Comparison of ENCODE assay signal across 12 cellular contexts in genomic region chr15:58473720-58474119, GRCh38. TPM values are rescaled to one million over a fixed set of nuclear protein-coding genes. Genes with fewer than 3 reads are reported as not detected.
DNase-seq lines count a peak whose midpoint lies in the region; ATAC-seq, FAIRE-seq and TF ChIP-seq lines count a peak whose summit lies in the region.
"Had no signal": no experiment of that assay in that cellular context is flagged by ENCODE, and none has a peak within 500 bp of the region (broad histone marks: within the 10 kb centered on the region; RNA-seq: fewer than 3 reads in every experiment).

No MANE protein-coding gene starts in this region.

- H3K23me2 ChIP-seq in H1 (ENCODE audit: low read depth, low read length), result no peaks in the 10 kb centered on the region

- H3K27me3 Mint-ChIP-seq in activated CD4-positive, alpha-beta T cell treated with anti-CD3 and anti-CD28 coated beads for 36 hours, result no peaks in the 10 kb centered on the region
- H3K27me3 Mint-ChIP-seq in stimulated activated naive B cell treated with anti-CD40 and anti-IgM and Interleukin-4, amounts not matched to agents 10 μg/mL and 1 μg/mL and 100 μg/mL, for 72 hours, result peaks cover 0 to 12% of the 10 kb centered on the region in 2 donors

- H2AK5ac ChIP-seq in H1 (ENCODE audit: low read depth, low read length), result no peak overlapping the region

- CTCF ChIA-PET in activated CD4-positive, alpha-beta T cell treated with anti-CD3 and anti-CD28 coated beads for 36 hours (lab: Charles Lee), result interaction anchor here (0.8 to 1.6 kb wide), 3 partner anchors 13 to 296 kb away, joined by 3 to 4 read pairs (median 3); no protein-coding TSS in a partner anchor
- CTCF ChIA-PET in PC-9 (lab: Charles Lee), result no interaction called here
- CTCF ChIA-PET in H1 (lab: Charles Lee; ENCODE audit: partially characterized antibody), result interaction anchor here (0.6 to 1.6 kb wide), 3 partner anchors 35 to 638 kb away, joined by 3 to 4 read pairs (median 3); no protein-coding TSS in a partner anchor

- no peak overlapping the region for H2BK120ac ChIP-seq in H1 (replicated peaks; ENCODE audit: low read depth, low read length)

- no peak for DNase-seq in activated CD4-positive, alpha-beta T cell treated with anti-CD3 and anti-CD28 coated beads for 36 hours
- DNase-seq in activated CD4-positive, alpha-beta T cell treated with anti-CD3 and anti-CD28 coated beads for 1 hour, result no peak
- DNase-seq in PC-9 (peak; percentile 58 to 94), H1 (ENCODE audit: low read depth in 1 of 2, low spot score in 2 of 2) (no peak), UCSD-AML1 (lab: John Stamatoyannopoulos, UW; ENCODE audit: unreplicated experiment) (no peak), DMS79 treated with DMSO at 0.1 percent for 48 hours (lab: John Stamatoyannopoulos, UW) (no peak), NCI-H1092 (lab: John Stamatoyannopoulos, UW) (no peak)
- no peak for DNase-seq in stimulated activated naive B cell treated with anti-CD40 and anti-IgM and Interleukin-4, amounts not matched to agents 10 μg/mL and 1 μg/mL and 100 μg/mL, for 72 hours
- DNase-seq: ACHN, colonic mucosa, SIG-M5 had no signal

- H3K4me2 ChIP-seq in PC-9 (peak overlapping the region; percentile 75), H1 (ENCODE audit: insufficient read depth in 1 of 2, low read depth in 2 of 2, low read length in 2 of 2) (no peak overlapping the region)

- peak overlapping the region; percentile 32 for H3K4me3 Mint-ChIP-seq in activated CD4-positive, alpha-beta T cell treated with anti-CD3 and anti-CD28 coated beads for 36 hours
- no peak overlapping the region for H3K4me3 Mint-ChIP-seq in stimulated activated naive B cell treated with anti-CD40 and anti-IgM and Interleukin-4, amounts not matched to agents 10 μg/mL and 1 μg/mL and 100 μg/mL, for 72 hours

- H3K27ac ChIP-seq in PC-9 (peak overlapping the region; percentile 100), H1 (ENCODE audit: low read depth, low read length) (no peak overlapping the region)
- H3K27ac ChIP-seq: colonic mucosa had no signal

- peak; percentile 28 for ATAC-seq in activated CD4-positive, alpha-beta T cell treated with anti-CD3 and anti-CD28 coated beads for 36 hours
- ATAC-seq in stimulated activated naive B cell treated with anti-CD40 and anti-IgM and Interleukin-4, amounts not matched to agents 10 μg/mL and 1 μg/mL and 100 μg/mL, for 72 hours (replicated peaks), result peak; percentile 35 to 62

- BruUV-seq in PC-9 (replicated peaks; lab: Mats Ljungman, UMichigan), result no TSS peak

- no peak overlapping the region for H3K56ac ChIP-seq in H1 (replicated peaks; ENCODE audit: insufficient read length, low read depth, low read length)

- POLR2A ChIA-PET in activated CD4-positive, alpha-beta T cell treated with anti-CD3 and anti-CD28 coated beads for 36 hours (lab: Charles Lee), result no interaction called here
- POLR2A ChIA-PET in PC-9 (lab: Charles Lee; ENCODE audit: unreplicated experiment), result interaction anchor here (0.5 to 1.0 kb wide), 4 partner anchors 33 to 392 kb away, joined by 3 to 10 read pairs (median 8); partner anchors contain the start of gene ADAM10
- POLR2A ChIA-PET in H1 (lab: Charles Lee; ENCODE audit: partially characterized antibody), result no interaction called here

- no peak overlapping the region for H2AFZ ChIP-seq in PC-9
- no peak overlapping the region for H2AFZ ChIP-seq in H1 (ENCODE audit: low read length)

- peaks cover 61% of the 10 kb centered on the region for H3K4me1 ChIP-seq in PC-9 (replicated peaks; ENCODE audit: insufficient read depth)
- H3K4me1 ChIP-seq in H1 (replicated peaks in 1 of 4; ENCODE audit: control insufficient read depth in 3 of 4, insufficient read depth in 4 of 4, low read length in 3 of 4), result peaks cover 0 to 7% (median 4%) of the 10 kb centered on the region in 4 experiments; a peak in 4 of 7 replicates
- H3K4me1 ChIP-seq: colonic mucosa had no signal

- no peak overlapping the region for H2BK12ac ChIP-seq in H1 (ENCODE audit: low read depth, low read length)

- H3F3A ChIP-seq in PC-9 (ENCODE audit: insufficient read depth, low read depth), result peaks cover 38% of the 10 kb centered on the region

- TF ChIP-seq EP300 in H1 (IDR thresholded peaks at IDR 0.05; ENCODE audit: borderline replicate concordance in 1 of 2, low read depth in 2 of 2, low read length in 2 of 2), result no peak

- H3K36me3 ChIP-seq in PC-9 (ENCODE audit: low read depth) (no peaks in the 10 kb centered on the region), H1 (ENCODE audit: control insufficient read depth in 2 of 4, insufficient read depth in 4 of 4, low read length in 3 of 4) (no peaks in the 10 kb centered on the region)
- H3K36me3 ChIP-seq: colonic mucosa had no signal

- H4K5ac ChIP-seq in H1 (ENCODE audit: insufficient read length, low read depth, low read length), result no peak overlapping the region

- H3K9me3 ChIP-seq in PC-9 (ENCODE audit: insufficient read depth, low read depth) (no peaks in the 10 kb centered on the region), H1 (ENCODE audit: insufficient read depth in 2 of 2, low read depth in 1 of 2, low read length in 1 of 2) (no peaks in the 10 kb centered on the region)
- H3K9me3 ChIP-seq: colonic mucosa had no signal

- no peak overlapping the region for H4K8ac ChIP-seq in H1 (ENCODE audit: extremely low read depth, insufficient read depth, low read length)

- H2BK5ac ChIP-seq in H1 (ENCODE audit: low read depth, low read length), result peak overlapping the region; percentile 48; the same call in 1 of the 2 replicates

- peaks cover 42% of the 10 kb centered on the region for H3K4me1 Mint-ChIP-seq in activated CD4-positive, alpha-beta T cell treated with anti-CD3 and anti-CD28 coated beads for 36 hours
- H3K4me1 Mint-ChIP-seq in stimulated activated naive B cell treated with anti-CD40 and anti-IgM and Interleukin-4, amounts not matched to agents 10 μg/mL and 1 μg/mL and 100 μg/mL, for 72 hours, result peaks cover 25 to 33% of the 10 kb centered on the region in 2 donors

- peak overlapping the region; percentile 62 for H3K4me3 ChIP-seq in PC-9
- no peak overlapping the region for H3K4me3 ChIP-seq in H1 (ENCODE audit: extremely low read depth in 1 of 4, insufficient read depth in 2 of 4, low read depth in 3 of 4, low read length in 4 of 4)
- H3K4me3 ChIP-seq: colonic mucosa had no signal

- no peak overlapping the region for H3K14ac ChIP-seq in H1 (ENCODE audit: insufficient read length)

- 100% methylated on average over 2 of the region's 2 CpGs; no CpG with 5 or more reads in 1 of the 2 experiments for WGBS in H1 (ENCODE audit: extremely low coverage in 1 of 2, insufficient coverage in 1 of 2, insufficient read length in 1 of 2, insufficient replicate concordance in 2 of 2, low coverage in 1 of 2, low lambda C conversion rate in 2 of 2, missing lambda C conversion rate in 1 of 2), 2 experiments

- no peak for TF ChIP-seq CTCF in PC-9 (conservative IDR thresholded peaks at IDR 0.05)
- TF ChIP-seq CTCF in H1 (IDR thresholded peaks at IDR 0.05; ENCODE audit: control extremely low read depth in 1 of 3, insufficient read depth in 1 of 3, low read depth in 1 of 3, low read length in 3 of 3), result no peak

- H3K23ac ChIP-seq in H1 (ENCODE audit: insufficient read length), result no peak overlapping the region

- no peak overlapping the region for H3K18ac ChIP-seq in H1 (ENCODE audit: extremely low read depth, low read length)

- no peaks in the 10 kb centered on the region for H3K79me1 ChIP-seq in H1 (ENCODE audit: low read depth, low read length)

- H4K91ac ChIP-seq in H1 (replicated peaks; ENCODE audit: insufficient read length, low read length), result no peak overlapping the region

- H3K27me3 ChIP-seq in PC-9 (ENCODE audit: insufficient read depth, low read depth) (no peaks in the 10 kb centered on the region), H1 (replicated peaks in 1 of 4; ENCODE audit: control insufficient read depth in 3 of 4, extremely low read depth in 1 of 4, insufficient read depth in 3 of 4, low read length in 3 of 4) (no peaks in the 10 kb centered on the region)
- H3K27me3 ChIP-seq: colonic mucosa had no signal

- H3K9ac ChIP-seq in H1 (replicated peaks in 1 of 4; ENCODE audit: extremely low read depth in 1 of 4, low read depth in 3 of 4, low read length in 3 of 4), result no peak overlapping the region

- peak overlapping the region; percentile 93 for H3K27ac Mint-ChIP-seq in activated CD4-positive, alpha-beta T cell treated with anti-CD3 and anti-CD28 coated beads for 36 hours
- H3K27ac Mint-ChIP-seq in stimulated activated naive B cell treated with anti-CD40 and anti-IgM and Interleukin-4, amounts not matched to agents 10 μg/mL and 1 μg/mL and 100 μg/mL, for 72 hours, result no peak overlapping the region

- no peak for TF ChIP-seq RAD21 in H1 (IDR thresholded peaks at IDR 0.05 in 1 of 2, conservative IDR thresholded peaks at IDR 0.05 in 1 of 2; ENCODE audit: low read depth in 2 of 2, low read length in 2 of 2)

- no peak for FAIRE-seq in H1 (lab: Jason Lieb, UNC)

- no peak overlapping the region for H2BK15ac ChIP-seq in H1 (ENCODE audit: low read length)

- H2BK20ac ChIP-seq in H1 (ENCODE audit: low read length), result no peak overlapping the region

- H3K36me3 Mint-ChIP-seq in activated CD4-positive, alpha-beta T cell treated with anti-CD3 and anti-CD28 coated beads for 36 hours (ENCODE audit: low read depth), result no peaks in the 10 kb centered on the region
- no peaks in the 10 kb centered on the region for H3K36me3 Mint-ChIP-seq in stimulated activated naive B cell treated with anti-CD40 and anti-IgM and Interleukin-4, amounts not matched to agents 10 μg/mL and 1 μg/mL and 100 μg/mL, for 72 hours

- intact Hi-C loops in activated CD4-positive, alpha-beta T cell treated with anti-CD3 and anti-CD28 coated beads for 36 hours (cut with DNase I, micrococcal nuclease), result loop anchor here (2.0 to 5.0 kb wide), 4 partner anchors 17 to 186 kb away; no protein-coding TSS in a partner anchor
- intact Hi-C loops in PC-9 (cut with micrococcal nuclease; ENCODE audit: unreplicated experiment), result loop anchor here (1.0 to 10.0 kb wide), 5 partner anchors 48 to 394 kb away; partner anchors contain the start of genes ADAM10 and MINDY2

- peaks cover 27% of the 10 kb centered on the region for H3K79me2 ChIP-seq in PC-9 (ENCODE audit: low read depth)
- H3K79me2 ChIP-seq in H1 (ENCODE audit: control insufficient read depth in 1 of 2, insufficient read depth in 2 of 2, low read length in 2 of 2), result no peaks in the 10 kb centered on the region

- H4K20me1 ChIP-seq in PC-9 (ENCODE audit: insufficient read depth) (no peaks in the 10 kb centered on the region), H1 (replicated peaks in 1 of 2; ENCODE audit: control insufficient read depth in 1 of 2, insufficient read depth in 2 of 2, low read length in 2 of 2) (no peaks in the 10 kb centered on the region)

- no peak for TF ChIP-seq POLR2A in H1 (IDR thresholded peaks at IDR 0.05; ENCODE audit: control extremely low read depth in 1 of 2, low read depth in 2 of 2, low read length in 2 of 2)

- H3K9me3 Mint-ChIP-seq in activated CD4-positive, alpha-beta T cell treated with anti-CD3 and anti-CD28 coated beads for 36 hours (ENCODE audit: low read depth), result no peaks in the 10 kb centered on the region
- H3K9me3 Mint-ChIP-seq in stimulated activated naive B cell treated with anti-CD40 and anti-IgM and Interleukin-4, amounts not matched to agents 10 μg/mL and 1 μg/mL and 100 μg/mL, for 72 hours, result no peaks in the 10 kb centered on the region

- H3K4ac ChIP-seq in H1 (replicated peaks; ENCODE audit: insufficient read length, low read depth, low read length), result no peak overlapping the region

- H3K9me2 ChIP-seq in PC-9 (ENCODE audit: insufficient read depth), result no peaks in the 10 kb centered on the region

RNA-seq across cellular contexts. Expression of gene LIPC, which starts 41.9 kb away (rescaled TPM):
- total RNA-seq in activated CD4-positive, alpha-beta T cell treated with anti-CD3 and anti-CD28 coated beads for 36 hours, result under 1 TPM; 0.30 to 0.50 TPM
- total RNA-seq in PC-9 (2021), result not detected in 2 replicates
- not detected in 2 replicates for total RNA-seq in H1 (2021; fragmentation: NEBNext Ultra II Directional; extraction: Animal tissue kit (Norgen Biotek cat#: 25700))
- not detected in 2 replicates for polyA plus RNA-seq in H1 (2011; rRNA removed)
- not detected for polyA plus RNA-seq in H1 (2011; cell fraction: cytosol; rRNA removed)
- polyA plus RNA-seq in H1 (2011; cell fraction: nucleus; rRNA removed), result not detected
- polyA plus RNA-seq in H1 (2012, experiment 1 of 2), result not detected in 4 replicates
- polyA plus RNA-seq in H1 (2012, experiment 2 of 2), result not detected
- polyA plus RNA-seq in H1 (2013, experiment 1 of 2), result not detected
- polyA plus RNA-seq in H1 (2013, experiment 2 of 2), result not detected
- polyA minus RNA-seq in H1 (2011; rRNA and poly(A)+ RNA removed), result not detected in 2 replicates
- not detected for polyA minus RNA-seq in H1 (2011; cell fraction: cytosol; rRNA and poly(A)+ RNA removed)
- not detected for polyA minus RNA-seq in H1 (2011; cell fraction: nucleus; rRNA and poly(A)+ RNA removed)
- total RNA-seq: temporal lobe had no signal

Comparison
In these comparisons a context has a peak if more than half of its experiments do, and no peak if none do; other contexts are left out.
1. DNase-seq: peak in PC-9 (2 of 2); none in activated CD4-positive, alpha-beta T cell treated with anti-CD3 and anti-CD28 coated beads for 36 hours (single experiment), activated CD4-positive, alpha-beta T cell treated with anti-CD3 and anti-CD28 coated beads for 1 hour (single experiment), H1 (0 of 2), stimulated activated naive B cell treated with anti-CD40 and anti-IgM and Interleukin-4, amounts not matched to agents 10 μg/mL and 1 μg/mL and 100 μg/mL, for 72 hours (single experiment), UCSD-AML1 (single experiment), DMS79 treated with DMSO at 0.1 percent for 48 hours (single experiment) and NCI-H1092 (single experiment).